9 cellular contexts compared by ENCODE assay signal in genomic region chr2:64405476-64406406, GRCh38. TPM values are rescaled to one million over a fixed set of nuclear protein-coding genes. Genes with fewer than 3 reads are reported as not detected.
DNase-seq lines count a peak whose midpoint lies in the region; ATAC-seq and TF ChIP-seq lines count a peak whose summit lies in the region.
"Had no signal": no experiment of that assay in that cellular context is flagged by ENCODE, and none has a peak within 500 bp of the region (broad histone marks: within the 10 kb centered on the region; RNA-seq: fewer than 3 reads in every experiment).

No MANE protein-coding gene starts in this region.

- no peak for TF ChIP-seq CTCF in Calu3 (IDR thresholded peaks at IDR 0.05; ENCODE audit: unreplicated experiment)
- no peak for TF ChIP-seq CTCF in Peyer's patch (IDR thresholded peaks at IDR 0.05)
- TF ChIP-seq CTCF in fibroblast of the aortic adventitia (IDR thresholded peaks at IDR 0.05; ENCODE audit: insufficient read depth, low read length): no peak
- TF ChIP-seq CTCF in parathyroid adenoma (IDR thresholded peaks at IDR 0.05): no peak
- TF ChIP-seq CTCF in SK-N-SH (IDR thresholded peaks at IDR 0.05): no peak

- H3K27ac ChIP-seq in Peyer's patch: peak overlapping the region in 3 of 4 donors; percentile 72 to 93 (median 87)
- peak overlapping the region; percentile 25 for H3K27ac ChIP-seq in parathyroid adenoma
- H3K27ac ChIP-seq in SK-N-SH (ENCODE audit: low read depth in 2 of 2, low read length in 1 of 2): no peak overlapping the region

- no peak for ATAC-seq in HG02588 (IDR thresholded peaks at IDR 0.05; ENCODE audit: unreplicated experiment)

- POLR2A ChIA-PET in SK-N-SH (lab: Yijun Ruan, JAX): no interaction called here

- TF ChIP-seq EP300 in SK-N-SH (IDR thresholded peaks at IDR 0.05; ENCODE audit: borderline replicate concordance in 1 of 2, low read depth in 1 of 2, low read length in 1 of 2): no peak

- no peaks in the 10 kb centered on the region for H3F3A ChIP-seq in SK-N-SH (replicated peaks; ENCODE audit: insufficient read depth)

- H3K27me3 Mint-ChIP-seq in Calu3 (ENCODE audit: unreplicated experiment): no peaks in the 10 kb centered on the region

- H3K4me1 Mint-ChIP-seq in Calu3 (ENCODE audit: low read depth, unreplicated experiment): peaks cover 34% of the 10 kb centered on the region
- H3K4me1 Mint-ChIP-seq: memory B cell had no signal

- WGBS in SK-N-SH (ENCODE audit: low lambda C conversion rate): 73% methylated on average over 11 of the region's 12 CpGs

- DNase-seq in Calu3 (no peak), Peyer's patch (peak in 1 of 3 donors; percentile 74), fibroblast of the aortic adventitia (ENCODE audit: low read depth) (peak; percentile 58), NCI-H1105 (lab: John Stamatoyannopoulos, UW) (no peak), SK-N-SH (no peak), T-helper 9 cell (no peak)

- no peaks in the 10 kb centered on the region for H4K20me1 ChIP-seq in SK-N-SH (ENCODE audit: insufficient read depth)

- no peaks in the 10 kb centered on the region for H3K27me3 ChIP-seq in Peyer's patch
- no peaks in the 10 kb centered on the region for H3K27me3 ChIP-seq in parathyroid adenoma (ENCODE audit: control insufficient read depth, insufficient read depth, low read length)
- H3K27me3 ChIP-seq in SK-N-SH (ENCODE audit: insufficient read depth): no peaks in the 10 kb centered on the region

- H2AFZ ChIP-seq in parathyroid adenoma: no peak overlapping the region
- H2AFZ ChIP-seq in SK-N-SH (ENCODE audit: low read depth): no peak overlapping the region

- peak overlapping the region in 2 of 4 donors; percentile 36 to 37 for H3K4me3 ChIP-seq in Peyer's patch
- H3K4me3 ChIP-seq in fibroblast of the aortic adventitia (ENCODE audit: low read depth, low read length): no peak overlapping the region
- no peak overlapping the region for H3K4me3 ChIP-seq in parathyroid adenoma (ENCODE audit: low read depth, low read length)
- H3K4me3 ChIP-seq in SK-N-SH (ENCODE audit: low read depth in 2 of 2, low read length in 1 of 2): no peak overlapping the region

- CTCF ChIA-PET in Calu3 (lab: Charles Lee): no interaction called here
- CTCF ChIA-PET in SK-N-SH (lab: Yijun Ruan, JAX): no interaction called here

- H3K36me3 Mint-ChIP-seq in Calu3 (ENCODE audit: insufficient read depth, unreplicated experiment): peaks cover 8% of the 10 kb centered on the region

- H3K79me2 ChIP-seq in parathyroid adenoma (no peaks in the 10 kb centered on the region), SK-N-SH (ENCODE audit: insufficient read depth) (no peaks in the 10 kb centered on the region)

- no peaks in the 10 kb centered on the region for H3K9me3 ChIP-seq in Peyer's patch
- no peaks in the 10 kb centered on the region for H3K9me3 ChIP-seq in parathyroid adenoma (ENCODE audit: control insufficient read depth, low read length)
- H3K9me3 ChIP-seq in SK-N-SH: no peaks in the 10 kb centered on the region

- no TSS peak for BruUV-seq in Calu3 (replicated peaks; lab: Mats Ljungman, UMichigan)

- H3K9me2 ChIP-seq in SK-N-SH: no peaks in the 10 kb centered on the region

- H3K4me2 ChIP-seq in parathyroid adenoma (ENCODE audit: low read length) (no peak overlapping the region), SK-N-SH (no peak overlapping the region)

- TF ChIP-seq POLR2A in Peyer's patch (IDR thresholded peaks at IDR 0.05): no peak

- no peak for TF ChIP-seq RAD21 in SK-N-SH (IDR thresholded peaks at IDR 0.05; ENCODE audit: low read length)

- no peaks in the 10 kb centered on the region for H3K36me3 ChIP-seq in Peyer's patch
- H3K36me3 ChIP-seq in parathyroid adenoma (ENCODE audit: control insufficient read depth, insufficient read depth, low read length): no peaks in the 10 kb centered on the region
- H3K36me3 ChIP-seq in SK-N-SH (replicated peaks in 1 of 2; ENCODE audit: control insufficient read depth in 1 of 2, insufficient read depth in 2 of 2, low read length in 1 of 2): no peaks in the 10 kb centered on the region

- H3K9me3 Mint-ChIP-seq in Calu3 (ENCODE audit: low read depth, unreplicated experiment): no peaks in the 10 kb centered on the region
- H3K9me3 Mint-ChIP-seq: memory B cell had no signal

- H3K27ac Mint-ChIP-seq in Calu3 (ENCODE audit: unreplicated experiment): no peak overlapping the region
- H3K27ac Mint-ChIP-seq: memory B cell had no signal

- intact Hi-C loops in Calu3 (cut with micrococcal nuclease; ENCODE audit: unreplicated experiment): no loop called here

- H3K4me1 ChIP-seq in Peyer's patch (peaks cover 0 to 58% (median 14%) of the 10 kb centered on the region in 4 donors), parathyroid adenoma (peaks cover 28% of the 10 kb centered on the region), SK-N-SH (ENCODE audit: control insufficient read depth in 1 of 2, insufficient read depth in 2 of 2, low read depth in 1 of 2, low read length in 1 of 2) (peaks cover 0 to 5% of the 10 kb centered on the region in 2 experiments; a peak in 2 of 4 replicates)

- H3K9ac ChIP-seq in parathyroid adenoma: no peak overlapping the region
- no peak overlapping the region for H3K9ac ChIP-seq in SK-N-SH

- H3K4me3 Mint-ChIP-seq in Calu3 (ENCODE audit: low read depth, unreplicated experiment): peak overlapping the region; percentile 8
- H3K4me3 Mint-ChIP-seq: memory B cell had no signal

TF ChIP-seq in SK-N-SH, 30 proteins besides CTCF, POLR2A, EP300 and RAD21:
- no peak for TF ChIP-seq MXI1 (IDR thresholded peaks at IDR 0.05; ENCODE audit: low read depth, low read length)
- TF ChIP-seq USF1 (IDR thresholded peaks at IDR 0.05; ENCODE audit: borderline replicate concordance, low read depth): no peak
- no peak for TF ChIP-seq FOXJ3 (CRISPR knock-in tag; IDR thresholded peaks at IDR 0.05)
- TF ChIP-seq RXRA (IDR thresholded peaks at IDR 0.05; ENCODE audit: borderline replicate concordance, low read depth): no peak
- TF ChIP-seq EZH2phosphoT487 (IDR thresholded peaks at IDR 0.05; ENCODE audit: borderline replicate concordance, low read depth): no peak
- no peak for TF ChIP-seq REST (IDR thresholded peaks at IDR 0.05; ENCODE audit: low read depth, low read length)
- TF ChIP-seq SMC3 (IDR thresholded peaks at IDR 0.05; ENCODE audit: low read depth, low read length): no peak
- no peak for TF ChIP-seq RFX5 (IDR thresholded peaks at IDR 0.05; ENCODE audit: low read length)
- TF ChIP-seq TEAD4 (IDR thresholded peaks at IDR 0.05; ENCODE audit: borderline replicate concordance, insufficient read depth): no peak
- TF ChIP-seq ELF1 (IDR thresholded peaks at IDR 0.05): no peak
- TF ChIP-seq YY1 (IDR thresholded peaks at IDR 0.05; ENCODE audit: low read depth): no peak
- TF ChIP-seq CHD2 (IDR thresholded peaks at IDR 0.05; ENCODE audit: low read length, partially characterized antibody): no peak
- no peak for TF ChIP-seq GATA2 (CRISPR knock-in tag; IDR thresholded peaks at IDR 0.05)

RNA-seq across cellular contexts. Expression of gene LGALSL, which starts 48.2 kb away (rescaled TPM):
- total RNA-seq in Calu3 (2022) (9.3 and 12.1 TPM in 2 replicates), Peyer's patch (10 to 100 TPM; 17.8 to 56.1 (median 31.5) TPM), fibroblast of the aortic adventitia (ENCODE audit: low replicate concordance) (5.0 and 11.0 TPM in 2 replicates)
- 4.9 and 6.5 TPM in 2 replicates for polyA plus RNA-seq in SK-N-SH (2012; rRNA removed)
- 5.1 and 6.4 TPM in 2 replicates for polyA plus RNA-seq in SK-N-SH (2012; cell fraction: cytosol; rRNA removed)
- polyA plus RNA-seq in SK-N-SH (2012; cell fraction: nucleus; rRNA removed): 2.8 and 3.3 TPM in 2 replicates

Comparison
In these comparisons a context has a peak if more than half of its experiments do, and no peak if none do; other contexts are left out.
1. H3K27ac ChIP-seq: peak in Peyer's patch (3 of 4) and parathyroid adenoma (single experiment); none in SK-N-SH (0 of 2).